13 cellular contexts compared by ENCODE assay signal in the genomic region with DNA sequence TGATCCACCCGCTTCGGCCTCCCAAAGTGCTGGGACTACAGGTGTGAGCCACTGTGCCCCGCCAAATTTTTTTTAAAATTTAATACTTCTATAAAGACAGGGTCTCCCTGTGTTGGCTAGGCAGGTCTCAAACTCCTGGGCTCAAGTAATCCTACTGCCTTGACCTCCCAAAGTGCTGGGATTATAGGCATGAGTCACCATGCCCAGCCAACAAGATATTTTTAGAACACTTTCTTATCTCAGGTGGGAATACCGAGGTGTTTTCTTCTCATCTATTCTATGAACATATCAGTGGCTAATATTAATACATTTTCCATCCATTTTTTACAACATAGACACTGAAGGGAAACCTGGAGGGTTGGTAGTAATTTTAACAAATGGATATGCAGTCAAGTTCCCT. TPM values are rescaled to one million over a fixed set of nuclear protein-coding genes. Genes with fewer than 3 reads are reported as not detected.
DNase-seq lines count a peak whose midpoint lies in the region; ATAC-seq and TF ChIP-seq lines count a peak whose summit lies in the region.
"Had no signal": no experiment of that assay in that cellular context is flagged by ENCODE, and none has a peak within 500 bp of the region (broad histone marks: within the 10 kb centered on the region; RNA-seq: fewer than 3 reads in every experiment).

No MANE protein-coding gene starts in this region.

- no peak overlapping the region for H2BK15ac ChIP-seq in mesenchymal stem cell (ENCODE audit: low read depth, poor library complexity, severe bottlenecking)

- no peak overlapping the region for H3K4ac ChIP-seq in mesenchymal stem cell (ENCODE audit: low read depth in 1 of 2, low read length in 2 of 2)

- H3K9me3 ChIP-seq in HCT116 (ENCODE audit: control insufficient read depth in 1 of 2, insufficient read depth in 1 of 2, low read depth in 1 of 2, low read length in 2 of 2) (no peaks in the 10 kb centered on the region; a peak in 2 of 4 replicates), mesenchymal stem cell (ENCODE audit: control insufficient read depth, low read length) (peaks cover 9% of the 10 kb centered on the region), subcutaneous abdominal adipose tissue (ENCODE audit: control insufficient read depth in 5 of 5, low read length in 5 of 5) (no peaks in the 10 kb centered on the region), MM.1S (replicated peaks; ENCODE audit: insufficient read depth, low read length) (no peaks in the 10 kb centered on the region), neural progenitor cell (ENCODE audit: low read depth) (no peaks in the 10 kb centered on the region)

- no peaks in the 10 kb centered on the region for H3K27me3 ChIP-seq in HCT116 (ENCODE audit: insufficient read depth, low read length)
- no peaks in the 10 kb centered on the region for H3K27me3 ChIP-seq in mesenchymal stem cell (ENCODE audit: control insufficient read depth in 1 of 2, insufficient read depth in 1 of 2, low read length in 2 of 2)
- no peaks in the 10 kb centered on the region for H3K27me3 ChIP-seq in subcutaneous abdominal adipose tissue (ENCODE audit: control insufficient read depth in 5 of 5, insufficient read depth in 4 of 5, low read length in 5 of 5)
- H3K27me3 ChIP-seq in MM.1S (replicated peaks; ENCODE audit: insufficient read depth, low read length) = no peaks in the 10 kb centered on the region
- H3K27me3 ChIP-seq in neural progenitor cell = no peaks in the 10 kb centered on the region
- H3K27me3 ChIP-seq: BLaER1 treated with 17β-estradiol and CSF1 and Interleukin-3, amounts not matched to agents 10 nM and 100 nM had no signal

- no peak overlapping the region for H2BK12ac ChIP-seq in mesenchymal stem cell (ENCODE audit: low read length in 2 of 2)

- H3K18ac ChIP-seq in mesenchymal stem cell (ENCODE audit: low read depth in 1 of 2, low read length in 2 of 2) = no peak overlapping the region

- H2BK5ac ChIP-seq in mesenchymal stem cell (ENCODE audit: low read depth, low read length, poor library complexity, severe bottlenecking) = no peak overlapping the region

- no peak for TF ChIP-seq RAD21 in HCT116 (IDR thresholded peaks at IDR 0.05; ENCODE audit: low read depth)

- H3K27me3 Mint-ChIP-seq in brain (peaks cover 5% of the 10 kb centered on the region), neural progenitor cell (ENCODE audit: insufficient read depth, low read depth) (no peaks in the 10 kb centered on the region)

- no peak overlapping the region for H4K8ac ChIP-seq in mesenchymal stem cell (ENCODE audit: low read length)

- no TSS peak for BruUV-seq in HCT116 (replicated peaks; lab: Mats Ljungman, UMichigan)

- intact Hi-C loops in HCT116 (cut with micrococcal nuclease) = no loop called here

- H3K4me1 Mint-ChIP-seq in brain (peaks cover 5% of the 10 kb centered on the region), neural progenitor cell (no peaks in the 10 kb centered on the region)
- H3K4me1 Mint-ChIP-seq: CD4-positive, CD25-positive, alpha-beta regulatory T cell had no signal

- peaks cover 0 to 14% (median 8%) of the 10 kb centered on the region in 5 experiments for H3K9me3 Mint-ChIP-seq in brain
- no peaks in the 10 kb centered on the region for H3K9me3 Mint-ChIP-seq in neural progenitor cell

- H3K36me3 ChIP-seq in HCT116 (ENCODE audit: control insufficient read depth in 1 of 2, insufficient read depth in 2 of 2, low read length in 2 of 2) = no peaks in the 10 kb centered on the region
- H3K36me3 ChIP-seq in mesenchymal stem cell (ENCODE audit: control insufficient read depth in 1 of 2, insufficient read depth in 2 of 2, low read depth in 1 of 2, low read length in 2 of 2) = no peaks in the 10 kb centered on the region
- H3K36me3 ChIP-seq in subcutaneous abdominal adipose tissue (ENCODE audit: control insufficient read depth in 5 of 5, insufficient read depth in 5 of 5, low read length in 5 of 5) = no peaks in the 10 kb centered on the region
- no peaks in the 10 kb centered on the region for H3K36me3 ChIP-seq in MM.1S (replicated peaks; ENCODE audit: insufficient read depth, low read length)
- no peaks in the 10 kb centered on the region for H3K36me3 ChIP-seq in neural progenitor cell
- H3K36me3 ChIP-seq: BLaER1 treated with 17β-estradiol and CSF1 and Interleukin-3, amounts not matched to agents 10 nM and 100 nM had no signal

- no peaks in the 10 kb centered on the region for H4K20me1 ChIP-seq in HCT116 (ENCODE audit: insufficient read depth)
- H4K20me1 ChIP-seq in MM.1S (ENCODE audit: insufficient read depth, low read length) = no peaks in the 10 kb centered on the region
- no peaks in the 10 kb centered on the region for H4K20me1 ChIP-seq in neural progenitor cell (ENCODE audit: low read depth)
- H4K20me1 ChIP-seq: BLaER1 treated with 17β-estradiol and CSF1 and Interleukin-3, amounts not matched to agents 10 nM and 100 nM had no signal

- TF ChIP-seq CTCF in HCT116 (IDR thresholded peaks at IDR 0.05 in 2 of 3, conservative IDR thresholded peaks at IDR 0.05 in 1 of 3; ENCODE audit: borderline replicate concordance in 1 of 3, insufficient read depth in 1 of 3, low read depth in 2 of 3, low read length in 2 of 3) (no peak), brain (conservative IDR thresholded peaks at IDR 0.05) (no peak), MM.1S (IDR thresholded peaks at IDR 0.05; ENCODE audit: low read length) (no peak), neural progenitor cell (IDR thresholded peaks at IDR 0.05) (no peak)

- peaks cover 4 to 7% of the 10 kb centered on the region in 2 experiments; a peak in 2 of 4 replicates for H3K4me1 ChIP-seq in HCT116 (ENCODE audit: control insufficient read depth in 1 of 2, insufficient read depth in 2 of 2, low read length in 2 of 2)
- H3K4me1 ChIP-seq in mesenchymal stem cell (ENCODE audit: control insufficient read depth, insufficient read depth, low read depth, low read length) = no peaks in the 10 kb centered on the region
- peaks cover 0 to 8% (median 3%) of the 10 kb centered on the region in 5 donors for H3K4me1 ChIP-seq in subcutaneous abdominal adipose tissue (ENCODE audit: control insufficient read depth in 5 of 5, insufficient read depth in 5 of 5, low read length in 5 of 5)
- H3K4me1 ChIP-seq in MM.1S (ENCODE audit: low read length) = no peaks in the 10 kb centered on the region
- no peaks in the 10 kb centered on the region for H3K4me1 ChIP-seq in neural progenitor cell
- H3K4me1 ChIP-seq: BLaER1 treated with 17β-estradiol and CSF1 and Interleukin-3, amounts not matched to agents 10 nM and 100 nM had no signal

- TF ChIP-seq POLR2A in HCT116 (IDR thresholded peaks at IDR 0.05; ENCODE audit: borderline replicate concordance, extremely low read depth, insufficient read depth, insufficient read length) = no peak

- H2AFZ ChIP-seq in HCT116 (ENCODE audit: low read depth, low read length, poor library complexity, severe bottlenecking) (no peak overlapping the region), mesenchymal stem cell (ENCODE audit: low read depth, low read length) (no peak overlapping the region), MM.1S (ENCODE audit: low read length) (no peak overlapping the region), neural progenitor cell (replicated peaks) (no peak overlapping the region)
- H2AFZ ChIP-seq: GM23338 had no signal

- 67% methylated on average over 3 of the region's 4 CpGs for WGBS in mesenchymal stem cell

- DNase-seq in HCT116 (ENCODE audit: low read depth, low spot score) (no peak), mesenchymal stem cell (no peak), MM.1S (no peak), neural progenitor cell (ENCODE audit: low spot score) (no peak)
- DNase-seq: ACHN; CD4-positive, CD25-positive, alpha-beta regulatory T cell; DMS 273 treated with DMSO at 0.1 percent for 48 hours; H7 had no signal

- ATAC-seq in HCT116 (no peak), GM21723 (IDR thresholded peaks at IDR 0.05; ENCODE audit: unreplicated experiment) (no peak)
- ATAC-seq: GM23338 had no signal

- no peaks in the 10 kb centered on the region for H3K79me1 ChIP-seq in mesenchymal stem cell (replicated peaks; ENCODE audit: low read length, poor library complexity, severe bottlenecking)

- H3F3A ChIP-seq in MM.1S (ENCODE audit: insufficient read depth, low read length) (no peaks in the 10 kb centered on the region), neural progenitor cell (ENCODE audit: low read depth) (no peaks in the 10 kb centered on the region)

- H4K91ac ChIP-seq in mesenchymal stem cell (ENCODE audit: low read length) = no peak overlapping the region

- H3K9me2 ChIP-seq in HCT116 (ENCODE audit: insufficient read depth) (no peaks in the 10 kb centered on the region), MM.1S (replicated peaks; ENCODE audit: insufficient read depth, low read length) (no peaks in the 10 kb centered on the region)

- no peak overlapping the region for H2AK5ac ChIP-seq in mesenchymal stem cell (ENCODE audit: low read length, severe bottlenecking)

- RAD21 ChIA-PET in HCT116 (lab: Charles Lee; ENCODE audit: low non-redundant PET in 1 of 2, low total read pairs in 2 of 2, uncharacterized antibody in 2 of 2, unreplicated experiment in 2 of 2) = no interaction called here

- no peak overlapping the region for H3K4me3 ChIP-seq in HCT116 (replicated peaks in 1 of 2; ENCODE audit: low read depth in 1 of 2, low read length in 2 of 2)
- H3K4me3 ChIP-seq in mesenchymal stem cell (ENCODE audit: insufficient read depth in 1 of 2, low read depth in 1 of 2, low read length in 2 of 2) = peak overlapping the region in 1 of 2 experiments; percentile 47
- H3K4me3 ChIP-seq in subcutaneous abdominal adipose tissue (ENCODE audit: low read depth in 1 of 5, low read length in 5 of 5) = no peak overlapping the region
- H3K4me3 ChIP-seq in MM.1S (ENCODE audit: low read length) = no peak overlapping the region
- no peak overlapping the region for H3K4me3 ChIP-seq in neural progenitor cell
- H3K4me3 ChIP-seq: BLaER1 treated with 17β-estradiol and CSF1 and Interleukin-3, amounts not matched to agents 10 nM and 100 nM; GM23338 had no signal

- no peak overlapping the region for H3K23ac ChIP-seq in mesenchymal stem cell (ENCODE audit: low read length in 2 of 2)

- H3K9ac ChIP-seq in HCT116 (ENCODE audit: low read length) (no peak overlapping the region), mesenchymal stem cell (ENCODE audit: low read length) (peak overlapping the region; percentile 69), subcutaneous abdominal adipose tissue (ENCODE audit: low read length in 5 of 5) (no peak overlapping the region), MM.1S (ENCODE audit: low read length) (no peak overlapping the region), neural progenitor cell (no peak overlapping the region)
- H3K9ac ChIP-seq: BLaER1 treated with 17β-estradiol and CSF1 and Interleukin-3, amounts not matched to agents 10 nM and 100 nM had no signal

- no peak overlapping the region for H3K27ac ChIP-seq in HCT116 (ENCODE audit: low read depth, low read length)
- no peak overlapping the region for H3K27ac ChIP-seq in mesenchymal stem cell (ENCODE audit: low read length, poor library complexity, severe bottlenecking)
- H3K27ac ChIP-seq in subcutaneous abdominal adipose tissue (ENCODE audit: low read depth, low read length) = peak overlapping the region; percentile 75
- no peak overlapping the region for H3K27ac ChIP-seq in MM.1S (ENCODE audit: low read length)
- no peak overlapping the region for H3K27ac ChIP-seq in neural progenitor cell
- H3K27ac ChIP-seq: BLaER1 treated with 17β-estradiol and CSF1 and Interleukin-3, amounts not matched to agents 10 nM and 100 nM had no signal

- H3K14ac ChIP-seq in mesenchymal stem cell (ENCODE audit: low read length in 2 of 2) = no peak overlapping the region

- CTCF ChIA-PET in HCT116 (lab: Charles Lee) = no interaction called here

- no peak overlapping the region for H2BK120ac ChIP-seq in mesenchymal stem cell (ENCODE audit: low read depth, low read length)

- H3K27ac Mint-ChIP-seq in brain (peak overlapping the region in 3 of 5 experiments; percentile 32 to 58 (median 35)), neural progenitor cell (no peak overlapping the region)
- H3K27ac Mint-ChIP-seq: CD4-positive, CD25-positive, alpha-beta regulatory T cell; GM23338 had no signal

- H3K4me2 ChIP-seq in HCT116 (ENCODE audit: low read length) (peak overlapping the region; percentile 44; the same call in 1 of the 2 replicates), mesenchymal stem cell (ENCODE audit: low read length, poor library complexity, severe bottlenecking) (no peak overlapping the region), MM.1S (ENCODE audit: low read depth, low read length) (no peak overlapping the region), neural progenitor cell (no peak overlapping the region)
- H3K4me2 ChIP-seq: BLaER1 treated with 17β-estradiol and CSF1 and Interleukin-3, amounts not matched to agents 10 nM and 100 nM; GM23338 had no signal

- H3K36me3 Mint-ChIP-seq in brain (no peaks in the 10 kb centered on the region), neural progenitor cell (no peaks in the 10 kb centered on the region)
- H3K36me3 Mint-ChIP-seq: CD4-positive, CD25-positive, alpha-beta regulatory T cell had no signal

- H3K79me2 ChIP-seq in HCT116 (ENCODE audit: insufficient read depth, low read length) = no peaks in the 10 kb centered on the region
- H3K79me2 ChIP-seq in MM.1S (ENCODE audit: low read length) = no peaks in the 10 kb centered on the region
- no peaks in the 10 kb centered on the region for H3K79me2 ChIP-seq in neural progenitor cell (ENCODE audit: low read depth)

- POLR2A ChIA-PET in HCT116 (lab: Charles Lee) = no interaction called here

- H3K4me3 Mint-ChIP-seq in brain (peak overlapping the region in 2 of 5 experiments; percentile 42 to 68), neural progenitor cell (no peak overlapping the region)
- H3K4me3 Mint-ChIP-seq: CD4-positive, CD25-positive, alpha-beta regulatory T cell; GM23338 had no signal

RNA-seq across cellular contexts. Expression of a gene that starts 38.0 kb away (rescaled TPM):
- total RNA-seq in HCT116 (2021; ENCODE audit: unreplicated experiment) (21.8 TPM), neural progenitor cell (ENCODE audit: low replicate concordance) (18.6 and 20.4 TPM in 2 replicates)
- polyA plus RNA-seq in HCT116 (2012) = 24.3 and 26.2 TPM in 2 replicates
- 29.5 TPM for polyA plus RNA-seq in brain (ENCODE audit: insufficient read depth, low read depth, low replicate concordance)
- polyA plus RNA-seq in mesenchymal stem cell (2013, experiment 1 of 2) = 27.2 TPM
- polyA plus RNA-seq in mesenchymal stem cell (2013, experiment 2 of 2) = 24.9 TPM
